16 cellular contexts compared by ENCODE assay signal in the genomic region with DNA sequence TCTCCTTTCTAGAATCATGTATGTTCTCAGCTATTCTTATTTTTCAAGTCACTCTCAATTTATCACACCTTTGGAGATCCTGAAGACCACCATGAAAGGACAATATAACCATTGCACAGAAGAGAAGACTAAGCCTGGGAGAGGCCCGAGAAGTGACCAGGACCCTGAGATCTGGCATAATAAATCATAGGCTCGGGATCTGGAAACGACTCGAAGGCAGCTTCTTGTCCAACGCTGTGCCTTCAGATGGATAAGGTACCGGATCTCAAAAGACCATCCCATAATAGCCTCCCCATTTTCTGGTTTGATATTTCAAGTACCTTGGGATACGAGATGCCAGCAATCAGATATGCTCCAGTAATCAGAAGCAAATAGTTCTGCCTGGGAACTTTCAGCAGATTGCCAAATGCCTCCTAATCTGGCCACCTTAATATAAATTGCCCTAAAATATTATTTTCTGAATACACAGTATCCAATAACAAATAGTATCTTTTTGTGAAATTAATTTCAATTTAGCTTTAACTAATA.
"Had no signal": no experiment of that assay in that cellular context is flagged by ENCODE, and none has a peak within 500 bp of the region (broad histone marks: within the 10 kb centered on the region; RNA-seq: fewer than 3 reads in every experiment).

No MANE protein-coding gene starts in this region.

- H3K27me3 ChIP-seq: adrenal gland, breast epithelium, pancreas, suprapubic skin had no signal

- H3K27ac Mint-ChIP-seq: activated naive CD4-positive, alpha-beta T cell treated with anti-CD3 and anti-CD28 coated beads, Interleukin-2, amount 50 U/mL, for 72 hours; activated T-cell treated with anti-CD3 and anti-CD28 coated beads, Interleukin-2, amount 50 U/mL, for 72 hours; natural killer cell; stimulated activated naive CD8-positive, alpha-beta T cell treated with anti-CD3 and anti-CD28 coated beads, Interleukin-15, amount 100 ng/mL, for 72 hours had no signal

- H3K4me1 Mint-ChIP-seq: natural killer cell had no signal

- H3K4me3 Mint-ChIP-seq: activated T-cell treated with anti-CD3 and anti-CD28 coated beads, Interleukin-2, amount 50 U/mL, for 72 hours; natural killer cell; stimulated activated naive CD8-positive, alpha-beta T cell treated with anti-CD3 and anti-CD28 coated beads, Interleukin-15, amount 100 ng/mL, for 72 hours had no signal

- H3K36me3 Mint-ChIP-seq: activated naive CD4-positive, alpha-beta T cell treated with anti-CD3 and anti-CD28 coated beads, Interleukin-2, amount 50 U/mL, for 72 hours; natural killer cell had no signal

- H3K27ac ChIP-seq: adrenal gland, breast epithelium, pancreas, suprapubic skin had no signal

- H3K4me3 ChIP-seq: adrenal gland, breast epithelium, pancreas, smooth muscle cell, suprapubic skin had no signal

- H3K36me3 ChIP-seq: adrenal gland, breast epithelium, pancreas, suprapubic skin had no signal

- H3K9me3 ChIP-seq: adrenal gland, pancreas had no signal

- H3K4me1 ChIP-seq: adrenal gland, breast epithelium, pancreas, suprapubic skin had no signal

- DNase-seq: activated CD4-positive, alpha-beta T cell treated with anti-CD3 and anti-CD28 coated beads, Interleukin-2, amount 50 U/mL, for 4 hours; activated gamma-delta T cell; activated T-cell treated with anti-CD3 and anti-CD28 coated beads, Interleukin-2, amount 50 U/mL, for 72 hours; adrenal gland; cerebellar nuclear complex; cortex of kidney; mesenchymal stem cell; natural killer cell; pancreas; stimulated activated CD4-positive, alpha-beta T cell treated with anti-CD3 and anti-CD28 coated beads, Interleukin-4, amount 100 ng/mL, for 1 hour; stimulated activated naive CD8-positive, alpha-beta T cell treated with anti-CD3 and anti-CD28 coated beads, Interleukin-15, amount 100 ng/mL, for 72 hours; trophoblast cell had no signal

- H3K27me3 Mint-ChIP-seq: stimulated activated naive CD8-positive, alpha-beta T cell treated with anti-CD3 and anti-CD28 coated beads, Interleukin-15, amount 100 ng/mL, for 72 hours had no signal
